ENCODE assay signal across 18 cellular contexts in the genomic region with DNA sequence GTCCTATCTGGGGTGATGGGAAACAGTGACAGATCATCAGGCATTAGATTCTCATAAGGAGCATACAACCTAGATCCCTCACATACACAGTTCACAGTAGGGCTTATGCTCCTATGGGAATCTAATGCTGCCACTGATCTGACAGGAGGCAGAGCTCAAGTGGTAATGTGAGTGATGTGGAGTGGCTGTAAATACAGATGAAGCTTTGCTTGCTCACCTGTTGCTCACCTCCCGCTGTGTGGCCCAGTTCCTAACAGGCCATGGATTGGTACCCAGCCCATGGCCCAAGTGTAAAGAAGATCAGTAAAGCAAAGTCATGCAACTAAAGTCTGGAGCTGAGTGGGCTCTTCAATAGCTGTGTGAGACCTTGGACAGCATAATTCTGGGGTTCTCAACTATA.
"Had no signal": no experiment of that assay in that cellular context is flagged by ENCODE, and none has a peak within 500 bp of the region (broad histone marks: within the 10 kb centered on the region; RNA-seq: fewer than 3 reads in every experiment).

No MANE protein-coding gene starts in this region.

- DNase-seq: IMR-90, Karpas-422, KG1, MM.1S, NCI-H1092 treated with DMSO at 0.1 percent for 48 hours, NCI-H1436, NCI-H187, NCI-H2029, NCI-H2081 treated with DMSO at 0.1 percent for 48 hours, NCI-H2171, NCI-H226, NCI-H446 treated with DMSO at 0.1 percent for 48 hours, NCI-H524 treated with DMSO at 0.1 percent for 48 hours, NCI-H69, NCI-H774, SHP77, T-helper 1 cell had no signal

- H3K27ac ChIP-seq: RWPE1 had no signal
